ENCODE assay signal across 26 cellular contexts in genomic region chr12:49034287-49034622, GRCh38. TPM values are rescaled to one million over a fixed set of nuclear protein-coding genes. Genes with fewer than 3 reads are reported as not detected.
"Had no signal": no experiment of that assay in that cellular context is flagged by ENCODE, and none has a peak within 500 bp of the region (broad histone marks: within the 10 kb centered on the region; RNA-seq: fewer than 3 reads in every experiment).

No MANE protein-coding gene starts in this region.

- H3K9me3 ChIP-seq: neutrophil, SJSA1, testis had no signal

- DNase-seq: activated CD4-positive, alpha-beta T cell treated with anti-CD3 and anti-CD28 coated beads for 36 hours; activated CD4-positive, alpha-beta T cell treated with anti-CD3 and anti-CD28 coated beads, Interleukin-2, amount 50 U/mL, for 4 hours; activated CD8-positive, alpha-beta memory T cell treated with anti-CD3 and anti-CD28 coated beads for 24 hours; activated CD8-positive, alpha-beta memory T cell treated with anti-CD3 and anti-CD28 coated beads, Interleukin-2, amount 50 U/mL, for 48 hours; activated naive CD4-positive, alpha-beta T cell treated with anti-CD3 and anti-CD28 coated beads for 36 hours; activated T-cell treated with anti-CD3 and anti-CD28 coated beads, Interleukin-2, amount 50 U/mL, for 4 hours; effector memory CD8-positive, alpha-beta T cell; foreskin melanocyte; hippocampal formation; islet precursor cell; naive thymus-derived CD8-positive, alpha-beta T cell; small intestine; stimulated activated CD4-positive, alpha-beta T cell treated with anti-CD3 and anti-CD28 coated beads, Interleukin-2, amount 100 ng/mL, for 24 hours; T-helper 1 cell; T-helper 9 cell; testis had no signal

- H3K27ac ChIP-seq: neutrophil, SJSA1, testis had no signal

- H3K27ac Mint-ChIP-seq: activated naive CD4-positive, alpha-beta T cell treated with anti-CD3 and anti-CD28 coated beads for 36 hours; activated T-helper 2 cell treated with anti-CD3 and anti-CD28 coated beads, Interferon-gamma antibody, Interleukin-2, Interleukin-4, amounts not matched to agents 10 μg/mL and 5 μg/mL and 100 μg/mL, durations not matched to agents 14 hours and 24 hours and 36 hours; stimulated activated effector memory CD8-positive, alpha-beta T cell treated with anti-CD3 and anti-CD28 coated beads, Interleukin-12 subunit alpha, Interleukin-12 subunit beta, amount 100 ng/mL, for 72 hours; type B pancreatic cell had no signal

- H3K9me3 Mint-ChIP-seq: activated naive CD4-positive, alpha-beta T cell treated with anti-CD3 and anti-CD28 coated beads for 36 hours; activated T-cell treated with anti-CD3 and anti-CD28 coated beads, Interleukin-2, amount 50 U/mL, for 4 hours; activated T-helper 2 cell treated with anti-CD3 and anti-CD28 coated beads, Interferon-gamma antibody, Interleukin-2, Interleukin-4, amounts not matched to agents 10 μg/mL and 5 μg/mL and 100 μg/mL, durations not matched to agents 14 hours and 24 hours and 36 hours; effector memory CD8-positive, alpha-beta T cell; naive thymus-derived CD8-positive, alpha-beta T cell; stimulated activated effector memory CD8-positive, alpha-beta T cell treated with anti-CD3 and anti-CD28 coated beads, Interleukin-12 subunit alpha, Interleukin-12 subunit beta, amount 100 ng/mL, for 72 hours; type B pancreatic cell had no signal

- ATAC-seq: activated CD4-positive, alpha-beta T cell treated with anti-CD3 and anti-CD28 coated beads for 36 hours; activated T-cell treated with anti-CD3 and anti-CD28 coated beads, Interleukin-2, amount 50 U/mL, for 4 hours; effector memory CD8-positive, alpha-beta T cell; esophagus mucosa; naive thymus-derived CD8-positive, alpha-beta T cell; sciatic nerve; stimulated activated effector memory CD8-positive, alpha-beta T cell treated with anti-CD3 and anti-CD28 coated beads, Interleukin-12 subunit alpha, Interleukin-12 subunit beta, amount 100 ng/mL, for 72 hours had no signal

- H3K4me3 Mint-ChIP-seq: activated CD4-positive, alpha-beta T cell treated with anti-CD3 and anti-CD28 coated beads for 36 hours; activated naive CD4-positive, alpha-beta T cell treated with anti-CD3 and anti-CD28 coated beads for 36 hours; activated T-cell treated with anti-CD3 and anti-CD28 coated beads, Interleukin-2, amount 50 U/mL, for 4 hours; effector memory CD8-positive, alpha-beta T cell; naive thymus-derived CD8-positive, alpha-beta T cell; stimulated activated effector memory CD8-positive, alpha-beta T cell treated with anti-CD3 and anti-CD28 coated beads, Interleukin-12 subunit alpha, Interleukin-12 subunit beta, amount 100 ng/mL, for 72 hours; type B pancreatic cell had no signal

- H3K27me3 Mint-ChIP-seq: activated CD4-positive, alpha-beta T cell treated with anti-CD3 and anti-CD28 coated beads for 36 hours; effector memory CD8-positive, alpha-beta T cell; naive thymus-derived CD8-positive, alpha-beta T cell; type B pancreatic cell had no signal

- H3K4me1 ChIP-seq: SJSA1, testis had no signal

- H3K27me3 ChIP-seq: neutrophil, SJSA1, testis had no signal

- H3K4me3 ChIP-seq: SJSA1, testis had no signal

- H3K4me1 Mint-ChIP-seq: activated CD4-positive, alpha-beta T cell treated with anti-CD3 and anti-CD28 coated beads for 36 hours; stimulated activated effector memory CD8-positive, alpha-beta T cell treated with anti-CD3 and anti-CD28 coated beads, Interleukin-12 subunit alpha, Interleukin-12 subunit beta, amount 100 ng/mL, for 72 hours had no signal

RNA-seq across cellular contexts. Expression of gene DDN, which starts 35.1 kb away (rescaled TPM):
- total RNA-seq: lung microvascular endothelial cell, sciatic nerve had no signal
- polyA plus RNA-seq: naive thymus-derived CD8-positive, alpha-beta T cell had no signal

RNA-seq across cellular contexts. Expression of gene WNT1, which starts 56.1 kb away (rescaled TPM):
- total RNA-seq: activated CD4-positive, alpha-beta T cell treated with anti-CD3 and anti-CD28 coated beads for 36 hours; activated naive CD4-positive, alpha-beta T cell treated with anti-CD3 and anti-CD28 coated beads for 36 hours; activated T-cell treated with anti-CD3 and anti-CD28 coated beads, Interleukin-2, amount 50 U/mL, for 4 hours; dermis microvascular lymphatic vessel endothelial cell; endothelial cell of umbilical vein; esophagus mucosa; lung microvascular endothelial cell; sciatic nerve; SJSA1 had no signal
- polyA plus RNA-seq: endothelial cell of umbilical vein, small intestine had no signal
